ENCODE assay signal across 22 cellular contexts in genomic region chr12:93789767-93790166, GRCh38.
DNase-seq lines count a peak whose midpoint lies in the region; ATAC-seq, FAIRE-seq and TF ChIP-seq lines count a peak whose summit lies in the region.
"Had no signal": no experiment of that assay in that cellular context is flagged by ENCODE, and none has a peak within 500 bp of the region (broad histone marks: within the 10 kb centered on the region; RNA-seq: fewer than 3 reads in every experiment).

No MANE protein-coding gene starts in this region.

- H3K27me3 Mint-ChIP-seq in CD4-positive, CD25-positive, alpha-beta regulatory T cell: no peaks in the 10 kb centered on the region
- H3K27me3 Mint-ChIP-seq: stimulated activated naive CD8-positive, alpha-beta T cell treated with anti-CD3 and anti-CD28 coated beads, Interleukin-15, Interleukin-2, amounts not matched to agents 100 ng/mL and 50 ng/mL, for 24 hours had no signal

- H3K4me3 Mint-ChIP-seq in CD4-positive, CD25-positive, alpha-beta regulatory T cell: peak overlapping the region in 2 of 4 donors; percentile 16 to 44
- H3K4me3 Mint-ChIP-seq: CD8-positive, alpha-beta memory T cell; H9; stimulated activated naive CD8-positive, alpha-beta T cell treated with anti-CD3 and anti-CD28 coated beads, Interleukin-15, Interleukin-2, amounts not matched to agents 100 ng/mL and 50 ng/mL, for 24 hours had no signal

- no peak for TF ChIP-seq POLR2A in A549 (IDR thresholded peaks at IDR 0.05; ENCODE audit: low read length)

- TF ChIP-seq CTCF in A549 (IDR thresholded peaks at IDR 0.05) (no peak), fibroblast of lung (conservative IDR thresholded peaks at IDR 0.05 in 1 of 2, IDR thresholded peaks at IDR 0.05 in 1 of 2; ENCODE audit: low read depth in 1 of 2, low read length in 2 of 2) (no peak)

- TF ChIP-seq EP300 in A549 (IDR thresholded peaks at IDR 0.05): no peak

- H3K36me3 ChIP-seq in CD4-positive, CD25-positive, alpha-beta regulatory T cell (ENCODE audit: control insufficient read depth, insufficient read depth, low read length): no peaks in the 10 kb centered on the region
- H3K36me3 ChIP-seq in SJSA1: no peaks in the 10 kb centered on the region
- H3K36me3 ChIP-seq in fibroblast of lung (ENCODE audit: control insufficient read depth, insufficient read depth, low read length): no peaks in the 10 kb centered on the region
- H3K36me3 ChIP-seq: spleen, thyroid gland had no signal

- H2AFZ ChIP-seq in fibroblast of lung (ENCODE audit: low read length): no peak overlapping the region

- no peak for DNase-seq in A549 (ENCODE audit: low read depth in 1 of 2, low spot score in 1 of 2)
- DNase-seq in CD4-positive, CD25-positive, alpha-beta regulatory T cell: no peak
- DNase-seq in SJSA1 (ENCODE audit: low read depth in 1 of 2, low spot score in 2 of 2): no peak
- no peak for DNase-seq in fibroblast of lung (ENCODE audit: low read depth in 2 of 2)
- no peak for DNase-seq in NCI-H2227 treated with DMSO at 0.1 percent for 48 hours (lab: John Stamatoyannopoulos, UW)
- DNase-seq in HCEC 1CT: no peak
- no peak for DNase-seq in activated CD8-positive, alpha-beta memory T cell treated with anti-CD3 and anti-CD28 coated beads, Interleukin-2, amount 50 U/mL, for 4 hours
- DNase-seq in NCI-H2196 treated with DMSO at 0.1 percent for 48 hours (lab: John Stamatoyannopoulos, UW; ENCODE audit: unreplicated experiment): no peak
- DNase-seq: activated CD4-positive, alpha-beta T cell treated with anti-CD3 and anti-CD28 coated beads for 1 hour; caudate nucleus; CD8-positive, alpha-beta memory T cell; GF-D8; H9; hippocampal formation; kidney; NCI-H1694; NCI-H748 treated with DMSO at 0.1 percent for 48 hours; spleen; stimulated activated CD4-positive, alpha-beta T cell treated with anti-CD3 and anti-CD28 coated beads, Interleukin-4, amount 100 ng/mL, for 1 hour; thyroid gland had no signal

- no peaks in the 10 kb centered on the region for H3K27me3 ChIP-seq in CD4-positive, CD25-positive, alpha-beta regulatory T cell (ENCODE audit: control insufficient read depth, insufficient read depth, low read length)
- no peaks in the 10 kb centered on the region for H3K27me3 ChIP-seq in SJSA1 (replicated peaks)
- no peaks in the 10 kb centered on the region for H3K27me3 ChIP-seq in fibroblast of lung (ENCODE audit: control insufficient read depth, insufficient read depth, low read length)
- H3K27me3 ChIP-seq: spleen, thyroid gland had no signal

- FAIRE-seq in A549 (lab: Jason Lieb, UNC): no peak
- FAIRE-seq: frontal cortex, kidney had no signal

- H3K4me2 ChIP-seq in A549 (no peak overlapping the region), fibroblast of lung (ENCODE audit: extremely low read depth, insufficient read depth, low read length) (no peak overlapping the region)

- ATAC-seq in A549: no peak
- no peak for ATAC-seq in CD4-positive, CD25-positive, alpha-beta regulatory T cell (ENCODE audit: low read depth in 2 of 2)

- 87% methylated on average over 1 of the region's 1 CpG for WGBS in A549 (ENCODE audit: missing lambda C conversion rate)

- peak overlapping the region; percentile 17 to 89; a peak in 3 of 6 replicates for H3K27ac ChIP-seq in A549
- no peak overlapping the region for H3K27ac ChIP-seq in CD4-positive, CD25-positive, alpha-beta regulatory T cell (ENCODE audit: insufficient read depth, low read length, poor library complexity, severe bottlenecking)
- H3K27ac ChIP-seq in SJSA1: peak overlapping the region; percentile 67
- peak overlapping the region; percentile 26 for H3K27ac ChIP-seq in fibroblast of lung (ENCODE audit: insufficient read depth, low read length)
- H3K27ac ChIP-seq: spleen, thyroid gland had no signal

- H3K9ac ChIP-seq in fibroblast of lung (ENCODE audit: insufficient read depth, low read length): no peak overlapping the region

- H3K4me3 ChIP-seq in A549 (no peak overlapping the region), SJSA1 (no peak overlapping the region), fibroblast of lung (replicated peaks in 1 of 4; ENCODE audit: control extremely low read depth in 1 of 4, insufficient read depth in 1 of 4, low read depth in 3 of 4, low read length in 4 of 4) (no peak overlapping the region)
- no peak overlapping the region for H3K4me3 ChIP-seq in CD4-positive, CD25-positive, alpha-beta regulatory T cell (ENCODE audit: low read depth, low read length)
- H3K4me3 ChIP-seq: spleen, thyroid gland had no signal

- H4K20me1 ChIP-seq in fibroblast of lung (ENCODE audit: control insufficient read depth, extremely low read depth, insufficient read depth, low read length): no peaks in the 10 kb centered on the region

- H3K79me2 ChIP-seq in fibroblast of lung (ENCODE audit: control insufficient read depth, insufficient read depth, low read length): no peaks in the 10 kb centered on the region

- H3K9me3 ChIP-seq in A549 (peaks cover 6% of the 10 kb centered on the region; the same call in 2 of the 3 replicates), SJSA1 (replicated peaks) (no peaks in the 10 kb centered on the region), fibroblast of lung (ENCODE audit: control insufficient read depth, insufficient read depth, low read depth, low read length) (no peaks in the 10 kb centered on the region)
- H3K9me3 ChIP-seq in CD4-positive, CD25-positive, alpha-beta regulatory T cell (ENCODE audit: control insufficient read depth in 2 of 2, low read length in 2 of 2): no peaks in the 10 kb centered on the region
- H3K9me3 ChIP-seq: spleen, thyroid gland had no signal

- CTCF ChIA-PET in A549 (lab: Yijun Ruan, JAX): interaction anchor here (1.0 to 3.8 kb wide), 2 partner anchors 217 to 312 kb away, joined by 3 to 12 read pairs; partner anchors contain the start of gene SOCS2

- H3K27ac Mint-ChIP-seq in CD4-positive, CD25-positive, alpha-beta regulatory T cell: peak overlapping the region; percentile 66 to 86 (median 77)
- H3K27ac Mint-ChIP-seq: H9 had no signal

- peaks cover 19 to 44% (median 33%) of the 10 kb centered on the region in 4 donors for H3K4me1 Mint-ChIP-seq in CD4-positive, CD25-positive, alpha-beta regulatory T cell

- H3K4me1 ChIP-seq in A549: peaks cover 34% of the 10 kb centered on the region
- peaks cover 21% of the 10 kb centered on the region for H3K4me1 ChIP-seq in CD4-positive, CD25-positive, alpha-beta regulatory T cell (ENCODE audit: control insufficient read depth, insufficient read depth, low read length, poor library complexity, severe bottlenecking)
- peaks cover 45% of the 10 kb centered on the region for H3K4me1 ChIP-seq in SJSA1 (replicated peaks)
- H3K4me1 ChIP-seq in fibroblast of lung (ENCODE audit: control insufficient read depth, extremely low read depth, insufficient read depth, low read length): peaks cover 18% of the 10 kb centered on the region

- POLR2A ChIA-PET in A549 (lab: Yijun Ruan, JAX): no interaction called here

- peaks cover 14% of the 10 kb centered on the region for H3K36me3 Mint-ChIP-seq in CD4-positive, CD25-positive, alpha-beta regulatory T cell

- TF ChIP-seq RAD21 in A549 (conservative IDR thresholded peaks at IDR 0.05 in 1 of 2, IDR thresholded peaks at IDR 0.05 in 1 of 2): no peak

- H3K9me3 Mint-ChIP-seq in CD4-positive, CD25-positive, alpha-beta regulatory T cell: peaks cover 0 to 3% (median 0%) of the 10 kb centered on the region in 7 donors
- H3K9me3 Mint-ChIP-seq: CD8-positive, alpha-beta memory T cell; H9 had no signal

TF ChIP-seq in A549, 52 proteins besides CTCF, POLR2A, EP300 and RAD21 (continues in another document):
- TF ChIP-seq MYC (IDR thresholded peaks at IDR 0.05; ENCODE audit: borderline replicate concordance, low read length) (no peak), TFCP2L1 (CRISPR knock-in tag; IDR thresholded peaks at IDR 0.05) (no peak), ATOH8 (CRISPR knock-in tag; IDR thresholded peaks at IDR 0.05; ENCODE audit: low read depth) (no peak), PBX3 (IDR thresholded peaks at IDR 0.05) (no peak), CBX8 (IDR thresholded peaks at IDR 0.05) (no peak), KDM5A (IDR thresholded peaks at IDR 0.05) (no peak), ZSCAN20 (CRISPR knock-in tag; IDR thresholded peaks at IDR 0.05) (no peak), CBX2 (IDR thresholded peaks at IDR 0.05; ENCODE audit: borderline replicate concordance, low read depth) (no peak), MAZ (IDR thresholded peaks at IDR 0.05; ENCODE audit: borderline replicate concordance, low read depth, low read length) (no peak)
- TF ChIP-seq, protein P1, sequence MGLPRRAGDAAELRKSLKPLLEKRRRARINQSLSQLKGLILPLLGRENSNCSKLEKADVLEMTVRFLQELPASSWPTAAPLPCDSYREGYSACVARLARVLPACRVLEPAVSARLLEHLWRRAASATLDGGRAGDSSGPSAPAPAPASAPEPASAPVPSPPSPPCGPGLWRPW (IDR thresholded peaks at IDR 0.05): no peak
- TF ChIP-seq, protein P2, sequence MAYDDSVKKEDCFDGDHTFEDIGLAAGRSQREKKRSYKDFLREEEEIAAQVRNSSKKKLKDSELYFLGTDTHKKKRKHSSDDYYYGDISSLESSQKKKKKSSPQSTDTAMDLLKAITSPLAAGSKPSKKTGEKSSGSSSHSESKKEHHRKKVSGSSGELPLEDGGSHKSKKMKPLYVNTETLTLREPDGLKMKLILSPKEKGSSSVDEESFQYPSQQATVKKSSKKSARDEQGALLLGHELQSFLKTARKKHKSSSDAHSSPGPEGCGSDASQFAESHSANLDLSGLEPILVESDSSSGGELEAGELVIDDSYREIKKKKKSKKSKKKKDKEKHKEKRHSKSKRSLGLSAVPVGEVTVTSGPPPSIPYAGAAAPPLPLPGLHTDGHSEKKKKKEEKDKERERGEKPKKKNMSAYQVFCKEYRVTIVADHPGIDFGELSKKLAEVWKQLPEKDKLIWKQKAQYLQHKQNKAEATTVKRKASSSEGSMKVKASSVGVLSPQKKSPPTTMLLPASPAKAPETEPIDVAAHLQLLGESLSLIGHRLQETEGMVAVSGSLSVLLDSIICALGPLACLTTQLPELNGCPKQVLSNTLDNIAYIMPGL (CRISPR knock-in tag; IDR thresholded peaks at IDR 0.05; ENCODE audit: borderline replicate concordance): no peak
